11 cellular contexts compared by ENCODE assay signal in the genomic region with DNA sequence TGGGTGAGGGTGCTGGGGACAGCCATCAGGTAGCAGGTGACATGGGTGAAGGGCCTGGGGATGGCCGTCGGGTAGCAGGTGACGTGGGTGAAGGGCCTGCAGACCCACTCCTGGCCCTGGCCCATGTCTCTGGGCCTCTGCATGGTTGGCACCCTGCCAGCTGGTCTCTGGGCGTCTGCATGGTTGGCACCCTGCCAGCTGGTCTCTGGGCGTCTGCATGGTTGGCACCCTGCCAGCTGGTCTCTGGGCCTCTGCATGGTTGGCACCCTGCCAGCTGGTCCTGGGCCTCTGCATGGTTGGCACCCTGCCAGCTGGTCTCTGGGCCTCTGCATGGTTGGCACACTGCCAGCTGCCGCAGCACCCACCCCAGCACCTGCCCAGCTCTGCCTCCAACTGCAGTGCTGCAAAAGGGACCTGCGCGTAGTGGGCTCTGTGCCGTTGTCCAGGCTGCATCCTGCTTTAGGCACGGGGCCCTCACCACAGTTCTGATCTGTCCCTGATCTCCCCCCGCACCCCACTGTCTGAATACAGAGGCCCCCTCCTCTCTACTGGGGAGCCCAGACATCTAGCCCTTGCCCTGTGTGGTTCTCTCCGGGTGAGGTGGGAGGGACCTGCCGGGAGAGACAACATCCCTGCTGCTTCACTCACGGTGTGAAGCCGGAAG. TPM values are rescaled to one million over a fixed set of nuclear protein-coding genes. Genes with fewer than 3 reads are reported as not detected.
DNase-seq lines count a peak whose midpoint lies in the region; TF ChIP-seq lines count a peak whose summit lies in the region.
"Not testable (repeated sequence)": the region's sequence is repeated elsewhere in the genome, so short reads cannot be mapped to it uniquely, and the experiment has no call there.
"Had no signal": no experiment of that assay in that cellular context is flagged by ENCODE, and none has a peak within 500 bp of the region (broad histone marks: within the 10 kb centered on the region; RNA-seq: fewer than 3 reads in every experiment).

No MANE protein-coding gene starts in this region.

- not testable (repeated sequence) for H3K9me3 ChIP-seq in DOHH2 (ENCODE audit: control insufficient read depth, insufficient read depth, low read length); cardiac muscle cell (ENCODE audit: low read depth); spleen

- not testable (repeated sequence) for TF ChIP-seq POLR2A in spleen (IDR thresholded peaks at IDR 0.05)

- DNase-seq in NCI-H146 (lab: John Stamatoyannopoulos, UW) = peak; percentile 98
- DNase-seq in NCI-H69 (lab: John Stamatoyannopoulos, UW) = peak; percentile 96
- DNase-seq in activated effector memory CD4-positive, alpha-beta T cell treated with anti-CD3 and anti-CD28 coated beads, Interleukin-2, amount 50 U/mL, for 16 hours = peak; percentile 77
- DNase-seq in cardiac muscle cell (ENCODE audit: low read depth in 1 of 2, low spot score in 1 of 2) = peak; percentile 49 to 57
- DNase-seq in spleen = peak; percentile 61

- not testable (repeated sequence) for H3K79me2 ChIP-seq in DOHH2 (ENCODE audit: control insufficient read depth, low read length)

- intact Hi-C loops in spleen (cut with DNase I; ENCODE audit: low total_unique reads) = not testable (repeated sequence)

- H3K27me3 ChIP-seq in DOHH2 (ENCODE audit: control insufficient read depth, low read length); cardiac muscle cell: not testable (repeated sequence)
- H3K27me3 ChIP-seq in spleen (replicated peaks in 1 of 7) = peaks cover 0 to 69% (median 24%) of the 10 kb centered on the region in 7 donors

- peak overlapping the region; percentile 52 for H3K27ac ChIP-seq in DOHH2 (ENCODE audit: low read depth, low read length)
- H3K27ac ChIP-seq in cardiac muscle cell, spleen: not testable (repeated sequence)

- peak overlapping the region; percentile 95 for H3K4me2 ChIP-seq in DOHH2 (ENCODE audit: low read length)

- 5 to 15% (median 10%) methylated on average over 5 to 15 of the region's 15 CpGs for WGBS in spleen, 5 donors

- H3K4me3 ChIP-seq in DOHH2 (ENCODE audit: low read length) = peak overlapping the region; percentile 66
- not testable (repeated sequence) for H3K4me3 ChIP-seq in cardiac muscle cell, spleen

- not testable (repeated sequence) for TF ChIP-seq CTCF in DOHH2 (IDR thresholded peaks at IDR 0.05; ENCODE audit: low read depth, low read length, poor library complexity, severe bottlenecking); cardiac muscle cell (IDR thresholded peaks at IDR 0.05; ENCODE audit: low read depth, low read length); spleen (IDR thresholded peaks at IDR 0.05 in 8 of 11, conservative IDR thresholded peaks at IDR 0.05 in 3 of 11)

- not testable (repeated sequence) for H3K36me3 ChIP-seq in DOHH2 (ENCODE audit: control insufficient read depth, low read length); cardiac muscle cell; spleen

- not testable (repeated sequence) for H4K20me1 ChIP-seq in DOHH2 (ENCODE audit: control insufficient read depth, insufficient read depth, low read depth, low read length)

- H3F3A ChIP-seq in DOHH2 (ENCODE audit: control insufficient read depth, insufficient read depth) = not testable (repeated sequence)

- H3K9me2 ChIP-seq in DOHH2 (replicated peaks; ENCODE audit: control insufficient read depth, low read length) = not testable (repeated sequence)

- H3K4me1 ChIP-seq in DOHH2 (ENCODE audit: control insufficient read depth, low read length) = peaks cover 22% of the 10 kb centered on the region
- not testable (repeated sequence) for H3K4me1 ChIP-seq in cardiac muscle cell (ENCODE audit: low read depth)
- H3K4me1 ChIP-seq in spleen = peaks cover 0 to 11% (median 6%) of the 10 kb centered on the region in 6 donors

RNA-seq across cellular contexts. Expression of a gene that starts 16.0 kb away (rescaled TPM):
- not detected in 2 replicates for total RNA-seq in cardiac muscle cell
- polyA plus RNA-seq in cardiac muscle cell = not detected in 2 replicates
- under 1 TPM in 1 of 7 donors, not detected in 6; 0.76 TPM for total RNA-seq in spleen
- under 1 TPM in 1 of 3 donors, not detected in 2; 0.11 TPM for polyA plus RNA-seq in spleen
- total RNA-seq: CD4-positive, CD25-positive, alpha-beta regulatory T cell; esophagus mucosa; T-helper 17 cell had no signal
- polyA plus RNA-seq: CD4-positive, CD25-positive, alpha-beta regulatory T cell; IgD-negative memory B cell had no signal

RNA-seq across cellular contexts. Expression of a gene that starts 31.4 kb away (rescaled TPM):
- total RNA-seq in cardiac muscle cell = not detected in 2 replicates
- polyA plus RNA-seq in cardiac muscle cell = not detected in 2 replicates
- 10 to 100 TPM in 2 of 7 donors, 1 to 10 TPM in 3, under 1 TPM in 1, not detected in 1; 0.60 to 17.9 (median 1.8) TPM for total RNA-seq in spleen
- polyA plus RNA-seq in spleen = under 1 TPM; 0.26 to 0.65 (median 0.59) TPM
- total RNA-seq: CD4-positive, CD25-positive, alpha-beta regulatory T cell; T-helper 17 cell had no signal
- polyA plus RNA-seq: CD4-positive, CD25-positive, alpha-beta regulatory T cell; IgD-negative memory B cell had no signal

RNA-seq across cellular contexts. Expression of a gene that starts 37.6 kb away (rescaled TPM):
- total RNA-seq in cardiac muscle cell (75.4 and 81.4 TPM in 2 replicates), spleen (100 to 1,000 TPM; 101 to 142 (median 129) TPM)
- polyA plus RNA-seq in cardiac muscle cell (156 and 157 TPM in 2 replicates), spleen (10 to 100 TPM; 78.1 to 94.9 (median 83.7) TPM)

RNA-seq across cellular contexts. Expression of a gene that starts 41.9 kb away (rescaled TPM):
- total RNA-seq in cardiac muscle cell = not detected in 2 replicates
- polyA plus RNA-seq in cardiac muscle cell = not detected in 2 replicates
- 1 to 10 TPM in 4 of 7 donors, not detected in 3; 1.1 to 8.2 (median 4.5) TPM for total RNA-seq in spleen
- under 1 TPM in 2 of 3 donors, not detected in 1; 0.29 to 0.50 TPM for polyA plus RNA-seq in spleen
- total RNA-seq: CD4-positive, CD25-positive, alpha-beta regulatory T cell; T-helper 17 cell had no signal
- polyA plus RNA-seq: CD4-positive, CD25-positive, alpha-beta regulatory T cell; IgD-negative memory B cell had no signal

RNA-seq across cellular contexts. Expression of a gene that starts 46.8 kb away (rescaled TPM):
- total RNA-seq in cardiac muscle cell = not detected in 2 replicates
- 0.77 and 0.81 TPM in 2 replicates for polyA plus RNA-seq in cardiac muscle cell
- under 1 TPM in 1 of 7 donors, not detected in 6; 0.46 TPM for total RNA-seq in spleen
- polyA plus RNA-seq in spleen = not detected
- total RNA-seq: CD4-positive, CD25-positive, alpha-beta regulatory T cell; prostate gland; T-helper 17 cell had no signal
- polyA plus RNA-seq: CD4-positive, CD25-positive, alpha-beta regulatory T cell; IgD-negative memory B cell had no signal
